In the genomic region with DNA sequence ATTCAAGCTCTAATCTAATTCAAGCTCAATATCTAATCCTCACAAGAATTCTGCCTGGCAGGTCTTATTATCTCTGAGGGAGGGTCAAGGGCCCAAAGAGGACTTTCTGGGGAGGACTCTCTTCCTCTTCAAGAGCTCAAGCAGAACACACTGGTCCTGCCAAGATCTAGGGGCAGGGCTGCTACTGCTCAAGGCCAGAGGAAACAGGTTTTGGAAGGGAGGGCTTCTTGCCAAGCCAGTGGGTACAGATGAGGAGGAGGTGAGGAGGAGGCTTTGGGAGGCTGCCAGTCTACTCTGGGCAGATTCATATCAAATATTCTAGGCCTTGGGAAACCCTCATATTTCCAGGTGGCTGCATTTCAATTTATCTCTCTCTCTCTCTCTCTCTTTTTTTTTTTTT, we compare ENCODE assay signal across 17 cellular contexts. TPM values are rescaled to one million over a fixed set of nuclear protein-coding genes. Genes with fewer than 3 reads are reported as not detected.
DNase-seq lines count a peak whose midpoint lies in the region; ATAC-seq, FAIRE-seq and TF ChIP-seq lines count a peak whose summit lies in the region.
"Had no signal": no experiment of that assay in that cellular context is flagged by ENCODE, and none has a peak within 500 bp of the region (broad histone marks: within the 10 kb centered on the region; RNA-seq: fewer than 3 reads in every experiment).

No MANE protein-coding gene starts in this region.

- DNase-seq in GM19239 (ENCODE audit: insufficient read length, low spot score) = no peak
- peak; percentile 51 for DNase-seq in RPMI7951 (ENCODE audit: low read depth)
- peak in 4 of 6 donors; percentile 62 to 77 (median 72) for DNase-seq in pancreas
- no peak for DNase-seq in Calu3
- no peak for DNase-seq in dedifferentiated amniotic fluid mesenchymal stem cell (ENCODE audit: extremely low spot score)
- DNase-seq in BE2C = no peak
- DNase-seq: activated effector memory CD4-positive, alpha-beta T cell treated with anti-CD3 and anti-CD28 coated beads, Interleukin-2, amount 50 U/mL, for 16 hours; NCI-H187 had no signal

- H3K36me3 Mint-ChIP-seq in Calu3 (ENCODE audit: insufficient read depth, unreplicated experiment) = no peaks in the 10 kb centered on the region
- H3K36me3 Mint-ChIP-seq: mesothelial cell of epicardium had no signal

- H3K27ac ChIP-seq in pancreas = peak overlapping the region in 2 of 4 donors; percentile 19
- H3K27ac ChIP-seq: SK-N-MC had no signal

- no peak overlapping the region for H3K27ac Mint-ChIP-seq in Calu3 (ENCODE audit: unreplicated experiment)
- H3K27ac Mint-ChIP-seq: mesothelial cell of epicardium; stimulated activated naive CD8-positive, alpha-beta T cell treated with anti-CD3 and anti-CD28 coated beads, Interleukin-15, Interleukin-2, amounts not matched to agents 100 ng/mL and 50 ng/mL, for 24 hours had no signal

- no peaks in the 10 kb centered on the region for H3K9me3 Mint-ChIP-seq in Calu3 (ENCODE audit: low read depth, unreplicated experiment)
- H3K9me3 Mint-ChIP-seq: stimulated activated naive CD8-positive, alpha-beta T cell treated with anti-CD3 and anti-CD28 coated beads, Interleukin-15, Interleukin-2, amounts not matched to agents 100 ng/mL and 50 ng/mL, for 24 hours had no signal

- H3K36me3 ChIP-seq in pancreas (no peaks in the 10 kb centered on the region), BE2C (no peaks in the 10 kb centered on the region)

- TF ChIP-seq CTCF in pancreas (IDR thresholded peaks at IDR 0.05) (no peak), Calu3 (IDR thresholded peaks at IDR 0.05; ENCODE audit: unreplicated experiment) (no peak), BE2C (IDR thresholded peaks at IDR 0.05; ENCODE audit: low read depth, low read length) (no peak)

- H3K4me3 ChIP-seq in pancreas (no peak overlapping the region), BE2C (ENCODE audit: low read depth, low read length) (no peak overlapping the region)
- H3K4me3 ChIP-seq: SK-N-MC, skin epidermis had no signal

- FAIRE-seq in GM19239 (lab: Jason Lieb, UNC) (peak; percentile 8), pancreas (lab: Jason Lieb, UNC) (no peak)
- FAIRE-seq: D721Med, H54 had no signal

- H3K27me3 Mint-ChIP-seq in Calu3 (ENCODE audit: unreplicated experiment) = peaks cover 2% of the 10 kb centered on the region
- H3K27me3 Mint-ChIP-seq: stimulated activated naive CD8-positive, alpha-beta T cell treated with anti-CD3 and anti-CD28 coated beads, Interleukin-15, Interleukin-2, amounts not matched to agents 100 ng/mL and 50 ng/mL, for 24 hours had no signal

- no peaks in the 10 kb centered on the region for H3K4me1 ChIP-seq in pancreas
- H3K4me1 ChIP-seq in BE2C = no peaks in the 10 kb centered on the region

- no peaks in the 10 kb centered on the region for H3K9me3 ChIP-seq in pancreas
- H3K9me3 ChIP-seq in BE2C = no peaks in the 10 kb centered on the region

- H3K27me3 ChIP-seq in pancreas (no peaks in the 10 kb centered on the region), BE2C (no peaks in the 10 kb centered on the region)

- intact Hi-C loops in pancreas (cut with DNase I) = no loop called here
- intact Hi-C loops in Calu3 (cut with micrococcal nuclease; ENCODE audit: unreplicated experiment) = no loop called here

- no peak overlapping the region for H3K4me3 Mint-ChIP-seq in Calu3 (ENCODE audit: low read depth, unreplicated experiment)
- H3K4me3 Mint-ChIP-seq: mesothelial cell of epicardium; stimulated activated naive CD8-positive, alpha-beta T cell treated with anti-CD3 and anti-CD28 coated beads, Interleukin-15, Interleukin-2, amounts not matched to agents 100 ng/mL and 50 ng/mL, for 24 hours had no signal

- BruUV-seq in Calu3 (replicated peaks; lab: Mats Ljungman, UMichigan) = no TSS peak

- peaks cover 8% of the 10 kb centered on the region for H3K4me1 Mint-ChIP-seq in Calu3 (ENCODE audit: low read depth, unreplicated experiment)

- ATAC-seq in esophagus mucosa (peak; percentile 60), pancreas (peak; percentile 42 to 77 (median 64)), HG02610 (IDR thresholded peaks at IDR 0.05; ENCODE audit: unreplicated experiment) (no peak)

- CTCF ChIA-PET in Calu3 (lab: Charles Lee) = no interaction called here

RNA-seq across cellular contexts. Expression of a gene that starts 51.8 kb away (rescaled TPM):
- 0.12 and 0.29 TPM in 2 replicates for total RNA-seq in RPMI7951 (2014; rRNA removed; shearing (Covaris generic))
- total RNA-seq in esophagus mucosa = 7.9 TPM
- 1 to 10 TPM in 4 of 6 donors, under 1 TPM in 2; 0.51 to 3.9 (median 1.2) TPM for total RNA-seq in pancreas
- polyA plus RNA-seq in pancreas = 1 to 10 TPM; 2.6 to 2.7 TPM
- 0.35 and 0.39 TPM in 2 replicates for total RNA-seq in Calu3 (2022)
- not detected for polyA plus RNA-seq in BE2C (2012; ENCODE audit: insufficient read depth, insufficient read length, low read depth)
- total RNA-seq: activated CD8-positive, alpha-beta memory T cell treated with anti-CD3 and anti-CD28 coated beads for 36 hours had no signal

Comparison
In these comparisons a context has a peak if more than half of its experiments do, and no peak if none do; other contexts are left out.
1. DNase-seq: peak in RPMI7951 (single experiment) and pancreas (4 of 6); none in GM19239 (single experiment), Calu3 (single experiment), dedifferentiated amniotic fluid mesenchymal stem cell (single experiment) and BE2C (single experiment).